1 cellular context compared by ENCODE assay signal in genomic region chr14:21557084-21557901, GRCh38.
A peak's percentile ranks its signal among the peaks of the same experiment; 100 is the strongest.
TF ChIP-seq lines count a peak whose summit lies in the region.

No MANE protein-coding gene starts in this region.

TF ChIP-seq in HepG2, 621 proteins besides CTCF, POLR2A, EP300 and RAD21 (continued from another document and continues in another):
- TF ChIP-seq, protein P1, sequence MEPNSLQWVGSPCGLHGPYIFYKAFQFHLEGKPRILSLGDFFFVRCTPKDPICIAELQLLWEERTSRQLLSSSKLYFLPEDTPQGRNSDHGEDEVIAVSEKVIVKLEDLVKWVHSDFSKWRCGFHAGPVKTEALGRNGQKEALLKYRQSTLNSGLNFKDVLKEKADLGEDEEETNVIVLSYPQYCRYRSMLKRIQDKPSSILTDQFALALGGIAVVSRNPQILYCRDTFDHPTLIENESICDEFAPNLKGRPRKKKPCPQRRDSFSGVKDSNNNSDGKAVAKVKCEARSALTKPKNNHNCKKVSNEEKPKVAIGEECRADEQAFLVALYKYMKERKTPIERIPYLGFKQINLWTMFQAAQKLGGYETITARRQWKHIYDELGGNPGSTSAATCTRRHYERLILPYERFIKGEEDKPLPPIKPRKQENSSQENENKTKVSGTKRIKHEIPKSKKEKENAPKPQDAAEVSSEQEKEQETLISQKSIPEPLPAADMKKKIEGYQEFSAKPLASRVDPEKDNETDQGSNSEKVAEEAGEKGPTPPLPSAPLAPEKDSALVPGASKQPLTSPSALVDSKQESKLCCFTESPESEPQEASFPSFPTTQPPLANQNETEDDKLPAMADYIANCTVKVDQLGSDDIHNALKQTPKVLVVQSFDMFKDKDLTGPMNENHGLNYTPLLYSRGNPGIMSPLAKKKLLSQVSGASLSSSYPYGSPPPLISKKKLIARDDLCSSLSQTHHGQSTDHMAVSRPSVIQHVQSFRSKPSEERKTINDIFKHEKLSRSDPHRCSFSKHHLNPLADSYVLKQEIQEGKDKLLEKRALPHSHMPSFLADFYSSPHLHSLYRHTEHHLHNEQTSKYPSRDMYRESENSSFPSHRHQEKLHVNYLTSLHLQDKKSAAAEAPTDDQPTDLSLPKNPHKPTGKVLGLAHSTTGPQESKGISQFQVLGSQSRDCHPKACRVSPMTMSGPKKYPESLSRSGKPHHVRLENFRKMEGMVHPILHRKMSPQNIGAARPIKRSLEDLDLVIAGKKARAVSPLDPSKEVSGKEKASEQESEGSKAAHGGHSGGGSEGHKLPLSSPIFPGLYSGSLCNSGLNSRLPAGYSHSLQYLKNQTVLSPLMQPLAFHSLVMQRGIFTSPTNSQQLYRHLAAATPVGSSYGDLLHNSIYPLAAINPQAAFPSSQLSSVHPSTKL (CRISPR knock-in tag; IDR thresholded peaks at IDR 0.05): peak; percentile 73
- TF ChIP-seq, protein P2, sequence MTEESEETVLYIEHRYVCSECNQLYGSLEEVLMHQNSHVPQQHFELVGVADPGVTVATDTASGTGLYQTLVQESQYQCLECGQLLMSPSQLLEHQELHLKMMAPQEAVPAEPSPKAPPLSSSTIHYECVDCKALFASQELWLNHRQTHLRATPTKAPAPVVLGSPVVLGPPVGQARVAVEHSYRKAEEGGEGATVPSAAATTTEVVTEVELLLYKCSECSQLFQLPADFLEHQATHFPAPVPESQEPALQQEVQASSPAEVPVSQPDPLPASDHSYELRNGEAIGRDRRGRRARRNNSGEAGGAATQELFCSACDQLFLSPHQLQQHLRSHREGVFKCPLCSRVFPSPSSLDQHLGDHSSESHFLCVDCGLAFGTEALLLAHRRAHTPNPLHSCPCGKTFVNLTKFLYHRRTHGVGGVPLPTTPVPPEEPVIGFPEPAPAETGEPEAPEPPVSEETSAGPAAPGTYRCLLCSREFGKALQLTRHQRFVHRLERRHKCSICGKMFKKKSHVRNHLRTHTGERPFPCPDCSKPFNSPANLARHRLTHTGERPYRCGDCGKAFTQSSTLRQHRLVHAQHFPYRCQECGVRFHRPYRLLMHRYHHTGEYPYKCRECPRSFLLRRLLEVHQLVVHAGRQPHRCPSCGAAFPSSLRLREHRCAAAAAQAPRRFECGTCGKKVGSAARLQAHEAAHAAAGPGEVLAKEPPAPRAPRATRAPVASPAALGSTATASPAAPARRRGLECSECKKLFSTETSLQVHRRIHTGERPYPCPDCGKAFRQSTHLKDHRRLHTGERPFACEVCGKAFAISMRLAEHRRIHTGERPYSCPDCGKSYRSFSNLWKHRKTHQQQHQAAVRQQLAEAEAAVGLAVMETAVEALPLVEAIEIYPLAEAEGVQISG (CRISPR knock-in tag; IDR thresholded peaks at IDR 0.05): peak; percentile 73
- TF ChIP-seq ZNF468 (CRISPR knock-in tag; IDR thresholded peaks at IDR 0.05) (no peak; the same call in 1 of the 2 replicates), ZNF350 (CRISPR knock-in tag; IDR thresholded peaks at IDR 0.05; ENCODE audit: borderline replicate concordance, low read depth) (peak; percentile 45; the same call in 1 of the 2 replicates), HNF4G (IDR thresholded peaks at IDR 0.05; ENCODE audit: borderline replicate concordance, low read depth, low read length) (no peak; the same call in 1 of the 2 replicates), HNF4G (CRISPR knock-in tag; IDR thresholded peaks at IDR 0.05; ENCODE audit: borderline replicate concordance, low read depth) (0 out of 2 replicates have a peak, but pooled peaks have one; percentile 32), ZFP36 (IDR thresholded peaks at IDR 0.05; ENCODE audit: borderline replicate concordance, low read depth, low read length, partially characterized antibody) (peak; percentile 56), GATAD1 (CRISPR knock-in tag; IDR thresholded peaks at IDR 0.05) (peak; percentile 20; the same call in 1 of the 2 replicates), HNF1A (IDR thresholded peaks at IDR 0.05; ENCODE audit: low read depth) (0 out of 2 replicates have a peak, but pooled peaks have one; percentile 13), HNF1A (CRISPR knock-in tag; IDR thresholded peaks at IDR 0.05; ENCODE audit: borderline replicate concordance) (no peak; the same call in 1 of the 2 replicates), ERF (CRISPR knock-in tag; IDR thresholded peaks at IDR 0.05) (peak; percentile 56; the same call in 1 of the 2 replicates), ZNF3 (CRISPR knock-in tag; IDR thresholded peaks at IDR 0.05) (no peak), ZFP62 (CRISPR knock-in tag; IDR thresholded peaks at IDR 0.05) (no peak), ZNF335 (CRISPR knock-in tag; IDR thresholded peaks at IDR 0.05) (peak; percentile 97), KMT2A (CRISPR knock-in tag; IDR thresholded peaks at IDR 0.05) (0 out of 2 replicates have a peak, but pooled peaks have one; percentile 33), ONECUT2 (CRISPR knock-in tag; IDR thresholded peaks at IDR 0.05) (no peak), MLLT10 (CRISPR knock-in tag; IDR thresholded peaks at IDR 0.05) (no peak), BATF2 (CRISPR knock-in tag; IDR thresholded peaks at IDR 0.05) (no peak), ZSCAN9 (CRISPR knock-in tag; IDR thresholded peaks at IDR 0.05; ENCODE audit: borderline replicate concordance) (0 out of 2 replicates have a peak, but pooled peaks have one; percentile 46), MEF2D (CRISPR knock-in tag; IDR thresholded peaks at IDR 0.05) (peak; percentile 51; the same call in 1 of the 2 replicates), GABPA (IDR thresholded peaks at IDR 0.05; ENCODE audit: low read depth, low read length) (no peak), GABPA (CRISPR knock-in tag; IDR thresholded peaks at IDR 0.05; ENCODE audit: low read depth) (0 out of 2 replicates have a peak, but pooled peaks have one; percentile 52), ZFX (CRISPR knock-in tag; IDR thresholded peaks at IDR 0.05; ENCODE audit: low read depth) (peak; percentile 25; the same call in 1 of the 2 replicates), PAWR (CRISPR knock-in tag; IDR thresholded peaks at IDR 0.05; ENCODE audit: borderline replicate concordance) (no peak), FOXA3 (CRISPR knock-in tag; IDR thresholded peaks at IDR 0.05) (peak; percentile 52), ZNF547 (CRISPR knock-in tag; IDR thresholded peaks at IDR 0.05) (peak; percentile 43; the same call in 1 of the 2 replicates), PRMT3 (CRISPR knock-in tag; IDR thresholded peaks at IDR 0.05; ENCODE audit: borderline replicate concordance, low read depth) (no peak), ZNF605 (CRISPR knock-in tag; IDR thresholded peaks at IDR 0.05) (no peak; the same call in 1 of the 2 replicates)
- TF ChIP-seq, protein P3, sequence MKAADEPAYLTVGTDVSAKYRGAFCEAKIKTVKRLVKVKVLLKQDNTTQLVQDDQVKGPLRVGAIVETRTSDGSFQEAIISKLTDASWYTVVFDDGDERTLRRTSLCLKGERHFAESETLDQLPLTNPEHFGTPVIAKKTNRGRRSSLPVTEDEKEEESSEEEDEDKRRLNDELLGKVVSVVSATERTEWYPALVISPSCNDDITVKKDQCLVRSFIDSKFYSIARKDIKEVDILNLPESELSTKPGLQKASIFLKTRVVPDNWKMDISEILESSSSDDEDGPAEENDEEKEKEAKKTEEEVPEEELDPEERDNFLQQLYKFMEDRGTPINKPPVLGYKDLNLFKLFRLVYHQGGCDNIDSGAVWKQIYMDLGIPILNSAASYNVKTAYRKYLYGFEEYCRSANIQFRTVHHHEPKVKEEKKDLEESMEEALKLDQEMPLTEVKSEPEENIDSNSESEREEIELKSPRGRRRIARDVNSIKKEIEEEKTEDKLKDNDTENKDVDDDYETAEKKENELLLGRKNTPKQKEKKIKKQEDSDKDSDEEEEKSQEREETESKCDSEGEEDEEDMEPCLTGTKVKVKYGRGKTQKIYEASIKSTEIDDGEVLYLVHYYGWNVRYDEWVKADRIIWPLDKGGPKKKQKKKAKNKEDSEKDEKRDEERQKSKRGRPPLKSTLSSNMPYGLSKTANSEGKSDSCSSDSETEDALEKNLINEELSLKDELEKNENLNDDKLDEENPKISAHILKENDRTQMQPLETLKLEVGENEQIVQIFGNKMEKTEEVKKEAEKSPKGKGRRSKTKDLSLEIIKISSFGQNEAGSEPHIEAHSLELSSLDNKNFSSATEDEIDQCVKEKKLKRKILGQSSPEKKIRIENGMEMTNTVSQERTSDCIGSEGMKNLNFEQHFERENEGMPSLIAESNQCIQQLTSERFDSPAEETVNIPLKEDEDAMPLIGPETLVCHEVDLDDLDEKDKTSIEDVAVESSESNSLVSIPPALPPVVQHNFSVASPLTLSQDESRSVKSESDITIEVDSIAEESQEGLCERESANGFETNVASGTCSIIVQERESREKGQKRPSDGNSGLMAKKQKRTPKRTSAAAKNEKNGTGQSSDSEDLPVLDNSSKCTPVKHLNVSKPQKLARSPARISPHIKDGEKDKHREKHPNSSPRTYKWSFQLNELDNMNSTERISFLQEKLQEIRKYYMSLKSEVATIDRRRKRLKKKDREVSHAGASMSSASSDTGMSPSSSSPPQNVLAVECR (CRISPR knock-in tag; IDR thresholded peaks at IDR 0.05; ENCODE audit: borderline replicate concordance): peak; percentile 28; the same call in 1 of the 2 replicates
- TF ChIP-seq, protein P4, sequence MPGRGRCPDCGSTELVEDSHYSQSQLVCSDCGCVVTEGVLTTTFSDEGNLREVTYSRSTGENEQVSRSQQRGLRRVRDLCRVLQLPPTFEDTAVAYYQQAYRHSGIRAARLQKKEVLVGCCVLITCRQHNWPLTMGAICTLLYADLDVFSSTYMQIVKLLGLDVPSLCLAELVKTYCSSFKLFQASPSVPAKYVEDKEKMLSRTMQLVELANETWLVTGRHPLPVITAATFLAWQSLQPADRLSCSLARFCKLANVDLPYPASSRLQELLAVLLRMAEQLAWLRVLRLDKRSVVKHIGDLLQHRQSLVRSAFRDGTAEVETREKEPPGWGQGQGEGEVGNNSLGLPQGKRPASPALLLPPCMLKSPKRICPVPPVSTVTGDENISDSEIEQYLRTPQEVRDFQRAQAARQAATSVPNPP (CRISPR knock-in tag; IDR thresholded peaks at IDR 0.05): no peak
- TF ChIP-seq, protein P5, sequence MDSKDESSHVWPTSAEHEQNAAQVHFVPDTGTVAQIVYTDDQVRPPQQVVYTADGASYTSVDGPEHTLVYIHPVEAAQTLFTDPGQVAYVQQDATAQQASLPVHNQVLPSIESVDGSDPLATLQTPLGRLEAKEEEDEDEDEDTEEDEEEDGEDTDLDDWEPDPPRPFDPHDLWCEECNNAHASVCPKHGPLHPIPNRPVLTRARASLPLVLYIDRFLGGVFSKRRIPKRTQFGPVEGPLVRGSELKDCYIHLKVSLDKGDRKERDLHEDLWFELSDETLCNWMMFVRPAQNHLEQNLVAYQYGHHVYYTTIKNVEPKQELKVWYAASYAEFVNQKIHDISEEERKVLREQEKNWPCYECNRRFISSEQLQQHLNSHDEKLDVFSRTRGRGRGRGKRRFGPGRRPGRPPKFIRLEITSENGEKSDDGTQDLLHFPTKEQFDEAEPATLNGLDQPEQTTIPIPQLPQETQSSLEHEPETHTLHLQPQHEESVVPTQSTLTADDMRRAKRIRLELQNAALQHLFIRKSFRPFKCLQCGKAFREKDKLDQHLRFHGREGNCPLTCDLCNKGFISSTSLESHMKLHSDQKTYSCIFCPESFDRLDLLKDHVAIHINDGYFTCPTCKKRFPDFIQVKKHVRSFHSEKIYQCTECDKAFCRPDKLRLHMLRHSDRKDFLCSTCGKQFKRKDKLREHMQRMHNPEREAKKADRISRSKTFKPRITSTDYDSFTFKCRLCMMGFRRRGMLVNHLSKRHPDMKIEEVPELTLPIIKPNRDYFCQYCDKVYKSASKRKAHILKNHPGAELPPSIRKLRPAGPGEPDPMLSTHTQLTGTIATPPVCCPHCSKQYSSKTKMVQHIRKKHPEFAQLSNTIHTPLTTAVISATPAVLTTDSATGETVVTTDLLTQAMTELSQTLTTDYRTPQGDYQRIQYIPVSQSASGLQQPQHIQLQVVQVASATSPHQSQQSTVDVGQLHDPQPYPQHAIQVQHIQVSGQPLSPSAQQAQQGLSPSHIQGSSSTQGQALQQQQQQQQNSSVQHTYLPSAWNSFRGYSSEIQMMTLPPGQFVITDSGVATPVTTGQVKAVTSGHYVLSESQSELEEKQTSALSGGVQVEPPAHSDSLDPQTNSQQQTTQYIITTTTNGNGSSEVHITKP (CRISPR knock-in tag; IDR thresholded peaks at IDR 0.05; ENCODE audit: low read depth): peak; percentile 48; the same call in 1 of the 2 replicates
